In genomic region chr9:76664120-76664519, GRCh38 we compare ENCODE assay signal across 26 cellular contexts.
"Had no signal": no experiment of that assay in that cellular context is flagged by ENCODE, and none has a peak within 500 bp of the region (broad histone marks: within the 10 kb centered on the region; RNA-seq: fewer than 3 reads in every experiment).

No MANE protein-coding gene starts in this region.

- H3K4me1 ChIP-seq: foreskin keratinocyte, psoas muscle, thyroid gland, vagina had no signal

- FAIRE-seq: kidney had no signal

- ATAC-seq: esophagus mucosa; foreskin keratinocyte; gastroesophageal sphincter; heart left ventricle; left cardiac atrium; left lung; naive thymus-derived CD8-positive, alpha-beta T cell; psoas muscle; right cardiac atrium; stimulated activated effector memory CD8-positive, alpha-beta T cell treated with anti-CD3 and anti-CD28 coated beads, Interleukin-12 subunit alpha, Interleukin-12 subunit beta, amount 100 ng/mL, for 72 hours had no signal

- H3K79me2 ChIP-seq: hepatocyte had no signal

- H2AFZ ChIP-seq: hepatocyte had no signal

- H3K4me3 ChIP-seq: dorsolateral prefrontal cortex, gastroesophageal sphincter, heart left ventricle, hepatocyte, left lung, ovary, psoas muscle, sigmoid colon, stomach, thyroid gland, vagina had no signal

- H3K9me3 ChIP-seq: gastroesophageal sphincter, left lung, ovary, psoas muscle, sigmoid colon, stomach, thyroid gland, vagina had no signal

- H3K4me2 ChIP-seq: hepatocyte had no signal

- H3K27me3 ChIP-seq: dorsolateral prefrontal cortex, foreskin keratinocyte, gastroesophageal sphincter, heart left ventricle, hepatocyte, left lung, ovary, sigmoid colon, stomach, thyroid gland, vagina had no signal

- DNase-seq: effector CD4-positive, alpha-beta T cell; foreskin keratinocyte; heart left ventricle; kidney; left cardiac atrium; left lung; naive thymus-derived CD8-positive, alpha-beta T cell; nephron progenitor cell; occipital lobe; ovary; posterior cingulate gyrus; psoas muscle; right cardiac atrium; sigmoid colon; stimulated activated CD4-positive, alpha-beta T cell treated with anti-CD3 and anti-CD28 coated beads, Interleukin-2, amount 100 ng/mL, for 24 hours; stimulated activated CD4-positive, alpha-beta T cell treated with anti-CD3 and anti-CD28 coated beads, Interleukin-4, amount 100 ng/mL, for 24 hours; stimulated activated naive CD4-positive, alpha-beta T cell treated with Interleukin-2 at 50 U/mL for 16 hours; stomach; thyroid gland had no signal

- H3K27ac ChIP-seq: epithelial cell of prostate, foreskin keratinocyte, gastroesophageal sphincter, heart left ventricle, hepatocyte, ovary, psoas muscle, sigmoid colon, stomach, thyroid gland, vagina had no signal

- H3K36me3 ChIP-seq: heart left ventricle, left lung, ovary, thyroid gland, vagina had no signal
